ENCODE assay signal across 8 cellular contexts in genomic region chr19:40778865-40779284, GRCh38. TPM values are rescaled to one million over a fixed set of nuclear protein-coding genes. Genes with fewer than 3 reads are reported as not detected.
DNase-seq lines count a peak whose midpoint lies in the region; TF ChIP-seq lines count a peak whose summit lies in the region.

No MANE protein-coding gene starts in this region.

- WGBS in adrenal gland, 4 donors: 6 to 14% (median 9%) methylated on average over 5 of the region's 5 CpGs
- WGBS in liver: 31% methylated on average over 5 of the region's 5 CpGs
- WGBS in transverse colon (ENCODE audit: low coverage in 1 of 2), 2 donors: 11 to 17% methylated on average over 3 to 5 of the region's 5 CpGs

- no peak for TF ChIP-seq POLR2A in adrenal gland (IDR thresholded peaks at IDR 0.05)
- no peak for TF ChIP-seq POLR2A in transverse colon (IDR thresholded peaks at IDR 0.05)

- peak overlapping the region; percentile 87 for H3K4me3 Mint-ChIP-seq in activated T-cell treated with anti-CD3 and anti-CD28 coated beads, Interleukin-2, amount 50 U/mL, for 24 hours

- intact Hi-C loops in adrenal gland (cut with DNase I): no loop called here
- intact Hi-C loops in transverse colon (cut with DNase I; ENCODE audit: low total_unique reads): no loop called here

- H3K36me3 ChIP-seq in adrenal gland (replicated peaks in 1 of 2) (no peaks in the 10 kb centered on the region), liver (ENCODE audit: control insufficient read depth in 4 of 4, insufficient read depth in 3 of 4, low read depth in 1 of 4, low read length in 3 of 4) (peaks cover 0 to 3% (median 1%) of the 10 kb centered on the region in 4 donors), transverse colon (no peaks in the 10 kb centered on the region)

- TF ChIP-seq EP300 in transverse colon (IDR thresholded peaks at IDR 0.05; ENCODE audit: low read depth): no peak

- peak overlapping the region; percentile 97 for H3K27ac Mint-ChIP-seq in activated T-cell treated with anti-CD3 and anti-CD28 coated beads, Interleukin-2, amount 50 U/mL, for 24 hours

- peak overlapping the region in 1 of 2 donors; percentile 18 for H3K9ac ChIP-seq in liver (ENCODE audit: low read depth in 1 of 2, low read length in 2 of 2)

- H3K9me3 Mint-ChIP-seq in activated T-cell treated with anti-CD3 and anti-CD28 coated beads, Interleukin-2, amount 50 U/mL, for 24 hours: no peaks in the 10 kb centered on the region

- no peak for DNase-seq in activated T-cell treated with anti-CD3 and anti-CD28 coated beads, Interleukin-2, amount 50 U/mL, for 24 hours
- DNase-seq in activated T-cell treated with anti-CD3 and anti-CD28 coated beads, Interleukin-2, amount 50 U/mL, for 1 hour: no peak
- DNase-seq in adrenal gland (peak in 1 of 7 donors; percentile 42), transverse colon (no peak), DMS79 (lab: John Stamatoyannopoulos, UW) (no peak), amniotic stem cell (lab: John Stamatoyannopoulos, UW) (no peak)
- DNase-seq in activated CD8-positive, alpha-beta memory T cell treated with anti-CD3 and anti-CD28 coated beads, Interleukin-2, amount 50 U/mL, for 48 hours: no peak

- peak overlapping the region; percentile 89 to 99 (median 99) for H3K27ac ChIP-seq in adrenal gland
- peak overlapping the region; percentile 84 to 92 for H3K27ac ChIP-seq in liver (ENCODE audit: low read depth in 1 of 2, low read length in 2 of 2)
- H3K27ac ChIP-seq in transverse colon: peak overlapping the region; percentile 97 to 99 (median 98)

- TF ChIP-seq CTCF in adrenal gland (IDR thresholded peaks at IDR 0.05) (no peak), liver (IDR thresholded peaks at IDR 0.05; ENCODE audit: low read depth, low read length, missing input control) (no peak), transverse colon (IDR thresholded peaks at IDR 0.05) (no peak)

- H3K4me1 ChIP-seq in adrenal gland (replicated peaks in 1 of 2) (peaks cover 0 to 15% of the 10 kb centered on the region in 2 donors), liver (ENCODE audit: control insufficient read depth in 4 of 4, insufficient read depth in 4 of 4, low read length in 3 of 4) (peaks cover 0 to 19% (median 13%) of the 10 kb centered on the region in 4 donors), transverse colon (peaks cover 13 to 22% (median 15%) of the 10 kb centered on the region in 4 donors)

- in situ Hi-C loops in transverse colon (cut with MboI; ENCODE audit: low pct_ligation_motif_present in 1 of 4, low pct_unique_long_range_greater_than_20kb in 1 of 4, low sequenced_read_pairs in 3 of 4): no loop called here

- no peaks in the 10 kb centered on the region for H3K27me3 Mint-ChIP-seq in activated T-cell treated with anti-CD3 and anti-CD28 coated beads, Interleukin-2, amount 50 U/mL, for 24 hours

- no peaks in the 10 kb centered on the region for H3K9me3 ChIP-seq in adrenal gland (replicated peaks in 1 of 3)
- H3K9me3 ChIP-seq in liver (ENCODE audit: control insufficient read depth in 4 of 4, low read length in 3 of 4): no peaks in the 10 kb centered on the region
- H3K9me3 ChIP-seq in transverse colon: no peaks in the 10 kb centered on the region

- H3K27me3 ChIP-seq in adrenal gland (no peaks in the 10 kb centered on the region), liver (ENCODE audit: control insufficient read depth in 4 of 4, insufficient read depth in 4 of 4, low read length in 3 of 4) (no peaks in the 10 kb centered on the region), transverse colon (no peaks in the 10 kb centered on the region)

- H3K4me3 ChIP-seq in adrenal gland: peak overlapping the region in 3 of 4 donors; percentile 56 to 65 (median 59)
- H3K4me3 ChIP-seq in liver (ENCODE audit: low read depth in 1 of 3, low read length in 3 of 3): peak overlapping the region; percentile 62 to 81 (median 74)
- H3K4me3 ChIP-seq in transverse colon: peak overlapping the region; percentile 52 to 88 (median 74)

- no peak for TF ChIP-seq RAD21 in liver (IDR thresholded peaks at IDR 0.05)

- H3K36me3 Mint-ChIP-seq in activated T-cell treated with anti-CD3 and anti-CD28 coated beads, Interleukin-2, amount 50 U/mL, for 24 hours (ENCODE audit: low read depth): peaks cover 20% of the 10 kb centered on the region

- peaks cover 58% of the 10 kb centered on the region for H3K4me1 Mint-ChIP-seq in activated T-cell treated with anti-CD3 and anti-CD28 coated beads, Interleukin-2, amount 50 U/mL, for 24 hours (ENCODE audit: low read depth)

TF ChIP-seq in liver, 16 proteins besides CTCF, POLR2A, EP300 and RAD21:
- TF ChIP-seq, protein P1, sequence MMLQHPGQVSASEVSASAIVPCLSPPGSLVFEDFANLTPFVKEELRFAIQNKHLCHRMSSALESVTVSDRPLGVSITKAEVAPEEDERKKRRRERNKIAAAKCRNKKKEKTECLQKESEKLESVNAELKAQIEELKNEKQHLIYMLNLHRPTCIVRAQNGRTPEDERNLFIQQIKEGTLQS (IDR thresholded peaks at IDR 0.05): no peak

RNA-seq across cellular contexts. Expression of gene RAB4B, which starts 0.8 kb away (rescaled TPM):
- total RNA-seq in adrenal gland (100 to 1,000 TPM in 1 of 8 donors, 10 to 100 TPM in 7; 41.4 to 105 (median 68.2) TPM), liver (1 to 10 TPM; 5.5 to 9.0 TPM), transverse colon (10 to 100 TPM; 25.9 to 84.2 (median 68.1) TPM)
- polyA plus RNA-seq in adrenal gland (100 to 1,000 TPM in 1 of 3 donors, 10 to 100 TPM in 2; 25.8 to 135 (median 97.5) TPM), liver (10 to 100 TPM; 16.8 to 16.9 TPM)

RNA-seq across cellular contexts. Expression of gene MIA, which starts 3.6 kb away (rescaled TPM):
- 1 to 10 TPM in 2 of 8 donors, under 1 TPM in 1, not detected in 5; 0.74 to 9.2 (median 1.0) TPM for total RNA-seq in adrenal gland
- polyA plus RNA-seq in adrenal gland: 1 to 10 TPM in 2 of 3 donors, not detected in 1; 8.3 to 8.7 TPM
- under 1 TPM in 1 of 2 donors, not detected in 1; 0.42 TPM for total RNA-seq in liver
- polyA plus RNA-seq in liver: under 1 TPM in 1 of 2 donors, not detected in 1; 0.44 TPM
- 10 to 100 TPM in 1 of 4 donors, 1 to 10 TPM in 1, not detected in 2; 5.7 to 23.3 TPM for total RNA-seq in transverse colon

RNA-seq across cellular contexts. Expression of gene EGLN2, which starts 20.1 kb away (rescaled TPM):
- total RNA-seq in adrenal gland (100 to 1,000 TPM in 5 of 8 donors, 10 to 100 TPM in 3; 79.2 to 116 (median 104) TPM), liver (10 to 100 TPM; 34.8 to 56.3 TPM), transverse colon (100 to 1,000 TPM; 102 to 123 (median 115) TPM)
- polyA plus RNA-seq in adrenal gland (100 to 1,000 TPM in 1 of 3 donors, 10 to 100 TPM in 2; 53.1 to 122 (median 98.7) TPM), liver (10 to 100 TPM; 45.2 to 50.2 TPM)

RNA-seq across cellular contexts. Expression of gene SNRPA, which starts 27.9 kb away (rescaled TPM):
- total RNA-seq in adrenal gland (10 to 100 TPM; 18.5 to 91.3 (median 57.3) TPM), liver (10 to 100 TPM; 11.8 to 27.1 TPM), transverse colon (10 to 100 TPM; 45.1 to 85.3 (median 65.6) TPM)
- polyA plus RNA-seq in adrenal gland (100 to 1,000 TPM in 2 of 3 donors, 10 to 100 TPM in 1; 92.1 to 176 (median 164) TPM), liver (10 to 100 TPM; 12.4 to 21.6 TPM)

RNA-seq across cellular contexts. Expression of gene ACTMAP, which starts 28.6 kb away (rescaled TPM):
- total RNA-seq in adrenal gland (10 to 100 TPM in 5 of 8 donors, 1 to 10 TPM in 3; 5.9 to 17.5 (median 12.2) TPM), liver (1 to 10 TPM in 1 of 2 donors, under 1 TPM in 1; 0.93 to 1.8 TPM), transverse colon (10 to 100 TPM in 2 of 4 donors, 1 to 10 TPM in 2; 8.3 to 29.1 (median 12.1) TPM)
- polyA plus RNA-seq in adrenal gland (10 to 100 TPM in 2 of 3 donors, 1 to 10 TPM in 1; 7.9 to 28.0 (median 18.6) TPM), liver (1 to 10 TPM; 4.2 to 7.7 TPM)
